1 cellular context compared by ENCODE assay signal in genomic region chr17:41624208-41625101, GRCh38.
A peak's percentile ranks its signal among the peaks of the same experiment; 100 is the strongest.
TF ChIP-seq lines count a peak whose summit lies in the region.

Gene KRT17 (minus strand): TSS chr17:41624575. CDS start chr17:41624509, 66 bp downstream.

TF ChIP-seq in K562, 482 proteins besides CTCF, POLR2A, EP300 and RAD21 (continued from another document and continues in another):
- no peak for TF ChIP-seq TRIM25 (IDR thresholded peaks at IDR 0.05; ENCODE audit: borderline replicate concordance)
- no peak for TF ChIP-seq HMG20B (CRISPR knock-in tag; IDR thresholded peaks at IDR 0.05)
- no peak for TF ChIP-seq PCBP2 (IDR thresholded peaks at IDR 0.05; ENCODE audit: low read depth, low read length, poor library complexity, severe bottlenecking)
- TF ChIP-seq CEBPG (CRISPR knock-in tag; IDR thresholded peaks at IDR 0.05), result no peak
- no peak for TF ChIP-seq CEBPG (tag; conservative IDR thresholded peaks at IDR 0.05 in 1 of 2, IDR thresholded peaks at IDR 0.05 in 1 of 2)
- no peak for TF ChIP-seq TAL1 (IDR thresholded peaks at IDR 0.05)
- no peak for TF ChIP-seq ZNF518B (CRISPR knock-in tag; IDR thresholded peaks at IDR 0.05)
- TF ChIP-seq KLF16 (IDR thresholded peaks at IDR 0.05), result no peak
- TF ChIP-seq TOE1 (IDR thresholded peaks at IDR 0.05; ENCODE audit: borderline replicate concordance), result no peak
- TF ChIP-seq TOE1 (CRISPR knock-in tag; IDR thresholded peaks at IDR 0.05; ENCODE audit: borderline replicate concordance, low read depth), result no peak
- TF ChIP-seq HSF4 (CRISPR knock-in tag; IDR thresholded peaks at IDR 0.05; ENCODE audit: borderline replicate concordance), result no peak
- TF ChIP-seq ZNF408 (CRISPR knock-in tag; IDR thresholded peaks at IDR 0.05; ENCODE audit: low read depth), result no peak
- TF ChIP-seq CTBP1 (IDR thresholded peaks at IDR 0.05; ENCODE audit: borderline replicate concordance), result 0 out of 2 replicates have a peak, but pooled peaks have one; percentile 24
- TF ChIP-seq CEBPB (tag; IDR thresholded peaks at IDR 0.05), result no peak
- TF ChIP-seq FOXP4 (CRISPR knock-in tag; IDR thresholded peaks at IDR 0.05; ENCODE audit: borderline replicate concordance), result no peak
- TF ChIP-seq RERE (CRISPR knock-in tag; IDR thresholded peaks at IDR 0.05; ENCODE audit: borderline replicate concordance), result no peak
- peak; percentile 37; the same call in 1 of the 2 replicates for TF ChIP-seq L3MBTL2 (IDR thresholded peaks at IDR 0.05)
- no peak for TF ChIP-seq SMAD1 (IDR thresholded peaks at IDR 0.05; ENCODE audit: low read depth, low read length, partially characterized antibody)
- no peak for TF ChIP-seq ZNF274 (IDR thresholded peaks at IDR 0.05; ENCODE audit: borderline replicate concordance, low read depth, low read length)
- 0 out of 2 replicates have a peak, but pooled peaks have one; percentile 26 for TF ChIP-seq BHLHE40 (IDR thresholded peaks at IDR 0.05; ENCODE audit: low read length)
- peak; percentile 75 for TF ChIP-seq ATF3 (IDR thresholded peaks at IDR 0.05)
- TF ChIP-seq ATF3 (CRISPR knock-in tag; conservative IDR thresholded peaks at IDR 0.05), result no peak
- no peak for TF ChIP-seq GMEB1 (CRISPR knock-in tag; IDR thresholded peaks at IDR 0.05)
- TF ChIP-seq XRCC3 (IDR thresholded peaks at IDR 0.05), result no peak
- no peak for TF ChIP-seq MEIS2 (IDR thresholded peaks at IDR 0.05; ENCODE audit: partially characterized antibody)
- TF ChIP-seq PKNOX1 (IDR thresholded peaks at IDR 0.05), result no peak
- no peak for TF ChIP-seq ZNF282 (CRISPR knock-in tag; IDR thresholded peaks at IDR 0.05)
- TF ChIP-seq E2F6 (IDR thresholded peaks at IDR 0.05; ENCODE audit: borderline replicate concordance in 1 of 2, extremely low read depth in 1 of 2, insufficient read depth in 1 of 2, insufficient read length in 1 of 2, low read depth in 1 of 2, low read length in 1 of 2, poor library complexity in 1 of 2, severe bottlenecking in 1 of 2), result no peak
- no peak for TF ChIP-seq REST (CRISPR knock-in tag; IDR thresholded peaks at IDR 0.05; ENCODE audit: low read depth)
- no peak for TF ChIP-seq DPF2 (IDR thresholded peaks at IDR 0.05)
- TF ChIP-seq FOXK2 (conservative IDR thresholded peaks at IDR 0.05 in 1 of 2, IDR thresholded peaks at IDR 0.05 in 1 of 2; ENCODE audit: low read depth in 2 of 2), result no peak
- TF ChIP-seq NFIC (IDR thresholded peaks at IDR 0.05), result peak; percentile 89
- no peak for TF ChIP-seq HNRNPL (IDR thresholded peaks at IDR 0.05; ENCODE audit: low read depth, low read length)
- no peak for TF ChIP-seq MCM3 (IDR thresholded peaks at IDR 0.05)
- no peak for TF ChIP-seq POLR2AphosphoS2 (IDR thresholded peaks at IDR 0.05; ENCODE audit: low read length)
- TF ChIP-seq HDAC6 (IDR thresholded peaks at IDR 0.05; ENCODE audit: low read depth, low read length), result no peak
- no peak for TF ChIP-seq SMARCC2 (IDR thresholded peaks at IDR 0.05; ENCODE audit: low read depth)
